ENCODE assay signal across 16 cellular contexts in genomic region chr6:98836962-98837944, GRCh38. TPM values are rescaled to one million over a fixed set of nuclear protein-coding genes. Genes with fewer than 3 reads are reported as not detected.
DNase-seq lines count a peak whose midpoint lies in the region; ATAC-seq and TF ChIP-seq lines count a peak whose summit lies in the region.
"Had no signal": no experiment of that assay in that cellular context is flagged by ENCODE, and none has a peak within 500 bp of the region (broad histone marks: within the 10 kb centered on the region; RNA-seq: fewer than 3 reads in every experiment).

No MANE protein-coding gene starts in this region.

- no peaks in the 10 kb centered on the region for H3K36me3 ChIP-seq in CD8-positive, alpha-beta memory T cell (ENCODE audit: insufficient read depth, low read length)
- no peaks in the 10 kb centered on the region for H3K36me3 ChIP-seq in KMS-11 (ENCODE audit: insufficient read depth)
- H3K36me3 ChIP-seq: stomach had no signal

- no peak overlapping the region for H3K4me3 ChIP-seq in CD8-positive, alpha-beta memory T cell (ENCODE audit: low read length)
- H3K4me3 ChIP-seq in KMS-11 (IDR thresholded peaks at IDR 0.05; ENCODE audit: insufficient read depth, low read depth, low read length) = no peak overlapping the region
- H3K4me3 ChIP-seq in astrocyte of the spinal cord (ENCODE audit: low read depth, low read length) = peak overlapping the region; percentile 41
- H3K4me3 ChIP-seq: stomach had no signal

- no peak overlapping the region for H3K27ac ChIP-seq in CD8-positive, alpha-beta memory T cell (ENCODE audit: low read depth, low read length)
- H3K27ac ChIP-seq in KMS-11 = no peak overlapping the region
- H3K27ac ChIP-seq: stomach had no signal

- in situ Hi-C loops in astrocyte of the spinal cord (cut with HindIII; ENCODE audit: low sequenced_read_pairs) = no loop called here

- H3K36me3 Mint-ChIP-seq in CD8-positive, alpha-beta memory T cell = peaks cover 0 to 2% (median 0%) of the 10 kb centered on the region in 3 donors
- H3K36me3 Mint-ChIP-seq in naive thymus-derived CD8-positive, alpha-beta T cell = peaks cover 0 to 17% (median 7%) of the 10 kb centered on the region in 3 donors

- peak overlapping the region in 4 of 7 donors; percentile 26 to 54 (median 38) for H3K4me3 Mint-ChIP-seq in CD8-positive, alpha-beta memory T cell
- peak overlapping the region in 7 of 10 donors; percentile 6 to 61 (median 20) for H3K4me3 Mint-ChIP-seq in naive thymus-derived CD8-positive, alpha-beta T cell
- H3K4me3 Mint-ChIP-seq: activated CD4-positive, alpha-beta T cell treated with anti-CD3 and anti-CD28 coated beads for 36 hours had no signal

- DNase-seq in CD8-positive, alpha-beta memory T cell = no peak
- DNase-seq in astrocyte of the spinal cord (ENCODE audit: low read depth, low spot score) = no peak
- no peak for DNase-seq in naive thymus-derived CD8-positive, alpha-beta T cell
- DNase-seq in NCI-H128 (lab: John Stamatoyannopoulos, UW; ENCODE audit: unreplicated experiment) = no peak
- no peak for DNase-seq in retina
- no peak for DNase-seq in NCI-H446 (lab: John Stamatoyannopoulos, UW)
- DNase-seq: activated CD4-positive, alpha-beta T cell treated with anti-CD3 and anti-CD28 coated beads for 36 hours; activated T-cell treated with anti-CD3 and anti-CD28 coated beads, Interleukin-2, amount 50 U/mL, for 48 hours; amniotic stem cell; effector CD8-positive, alpha-beta T cell; NCI-H1694 treated with DMSO at 0.1 percent for 48 hours; stomach had no signal

- H3K9me3 ChIP-seq in CD8-positive, alpha-beta memory T cell (ENCODE audit: low read length) = no peaks in the 10 kb centered on the region
- H3K9me3 ChIP-seq: stomach had no signal

- TF ChIP-seq CTCF in KMS-11 (conservative IDR thresholded peaks at IDR 0.05; ENCODE audit: low read depth, low read length) (no peak), astrocyte of the spinal cord (IDR thresholded peaks at IDR 0.05; ENCODE audit: low read depth, low read length) (no peak)

- peaks cover 22% of the 10 kb centered on the region for H3K4me1 ChIP-seq in CD8-positive, alpha-beta memory T cell (ENCODE audit: insufficient read depth, low read length)
- H3K4me1 ChIP-seq in KMS-11 (ENCODE audit: low read depth, poor library complexity, severe bottlenecking) = peaks cover 19% of the 10 kb centered on the region

- peaks cover 28 to 39% (median 33%) of the 10 kb centered on the region in 3 donors for H3K4me1 Mint-ChIP-seq in CD8-positive, alpha-beta memory T cell
- peaks cover 27 to 36% (median 28%) of the 10 kb centered on the region in 4 donors for H3K4me1 Mint-ChIP-seq in naive thymus-derived CD8-positive, alpha-beta T cell

- H3K9me3 Mint-ChIP-seq in CD8-positive, alpha-beta memory T cell = peaks cover 0 to 12% (median 3%) of the 10 kb centered on the region in 5 donors
- peaks cover 0 to 8% (median 0%) of the 10 kb centered on the region in 9 donors for H3K9me3 Mint-ChIP-seq in naive thymus-derived CD8-positive, alpha-beta T cell

- CTCF ChIA-PET in CD8-positive, alpha-beta memory T cell (lab: Charles Lee) = interaction anchor here (1.2 kb wide), 1 partner anchor 8 kb away, joined by 7 read pairs; no protein-coding TSS in a partner anchor

- no peak for ATAC-seq in naive thymus-derived CD8-positive, alpha-beta T cell
- no peak for ATAC-seq in HG03520 (IDR thresholded peaks at IDR 0.05; ENCODE audit: unreplicated experiment)
- ATAC-seq: activated CD4-positive, alpha-beta T cell treated with anti-CD3 and anti-CD28 coated beads for 36 hours had no signal

- no peak overlapping the region for H3K27ac Mint-ChIP-seq in CD8-positive, alpha-beta memory T cell
- no peak overlapping the region for H3K27ac Mint-ChIP-seq in naive thymus-derived CD8-positive, alpha-beta T cell
- H3K27ac Mint-ChIP-seq: activated CD4-positive, alpha-beta T cell treated with anti-CD3 and anti-CD28 coated beads for 36 hours had no signal

- H3K4me2 ChIP-seq in KMS-11 = peak overlapping the region; percentile 93

- peaks cover 67 to 91% of the 10 kb centered on the region in 2 donors for H3K27me3 Mint-ChIP-seq in CD8-positive, alpha-beta memory T cell
- H3K27me3 Mint-ChIP-seq in naive thymus-derived CD8-positive, alpha-beta T cell = peaks cover 55 to 95% (median 72%) of the 10 kb centered on the region in 5 donors

- POLR2A ChIA-PET in CD8-positive, alpha-beta memory T cell (lab: Charles Lee) = no interaction called here
- POLR2A ChIA-PET in naive thymus-derived CD8-positive, alpha-beta T cell (lab: Charles Lee) = no interaction called here

- H3K79me2 ChIP-seq in KMS-11 (ENCODE audit: insufficient read depth, low read depth) = peaks cover 30% of the 10 kb centered on the region; the same call in 1 of the 2 replicates

- peaks cover 58% of the 10 kb centered on the region for H3K27me3 ChIP-seq in CD8-positive, alpha-beta memory T cell (ENCODE audit: insufficient read depth, low read length, poor library complexity, severe bottlenecking)
- no peaks in the 10 kb centered on the region for H3K27me3 ChIP-seq in KMS-11 (ENCODE audit: insufficient read depth, low read depth)

- no peak overlapping the region for H3K9ac ChIP-seq in KMS-11

- H2AFZ ChIP-seq in KMS-11 (ENCODE audit: low read depth) = no peak overlapping the region

- no peaks in the 10 kb centered on the region for H4K20me1 ChIP-seq in KMS-11 (ENCODE audit: insufficient read depth)

RNA-seq across cellular contexts. Expression of gene POU3F2, which starts 2.9 kb away (rescaled TPM):
- not detected for total RNA-seq in CD8-positive, alpha-beta memory T cell
- polyA plus RNA-seq in CD8-positive, alpha-beta memory T cell = not detected
- total RNA-seq in naive thymus-derived CD8-positive, alpha-beta T cell = not detected
- polyA plus RNA-seq in naive thymus-derived CD8-positive, alpha-beta T cell = not detected
- total RNA-seq: activated CD4-positive, alpha-beta T cell treated with anti-CD3 and anti-CD28 coated beads for 36 hours; fibroblast of villous mesenchyme; T-helper 1 cell treated with Interleukin-12 subunit alpha and Interleukin-12 subunit beta and Interleukin-4 antibody, amounts not matched to agents 30 ng/mL and 1 ng/mL, for 36 hours had no signal
- polyA plus RNA-seq: stomach had no signal
